ENCODE assay signal across 8 cellular contexts in the genomic region with DNA sequence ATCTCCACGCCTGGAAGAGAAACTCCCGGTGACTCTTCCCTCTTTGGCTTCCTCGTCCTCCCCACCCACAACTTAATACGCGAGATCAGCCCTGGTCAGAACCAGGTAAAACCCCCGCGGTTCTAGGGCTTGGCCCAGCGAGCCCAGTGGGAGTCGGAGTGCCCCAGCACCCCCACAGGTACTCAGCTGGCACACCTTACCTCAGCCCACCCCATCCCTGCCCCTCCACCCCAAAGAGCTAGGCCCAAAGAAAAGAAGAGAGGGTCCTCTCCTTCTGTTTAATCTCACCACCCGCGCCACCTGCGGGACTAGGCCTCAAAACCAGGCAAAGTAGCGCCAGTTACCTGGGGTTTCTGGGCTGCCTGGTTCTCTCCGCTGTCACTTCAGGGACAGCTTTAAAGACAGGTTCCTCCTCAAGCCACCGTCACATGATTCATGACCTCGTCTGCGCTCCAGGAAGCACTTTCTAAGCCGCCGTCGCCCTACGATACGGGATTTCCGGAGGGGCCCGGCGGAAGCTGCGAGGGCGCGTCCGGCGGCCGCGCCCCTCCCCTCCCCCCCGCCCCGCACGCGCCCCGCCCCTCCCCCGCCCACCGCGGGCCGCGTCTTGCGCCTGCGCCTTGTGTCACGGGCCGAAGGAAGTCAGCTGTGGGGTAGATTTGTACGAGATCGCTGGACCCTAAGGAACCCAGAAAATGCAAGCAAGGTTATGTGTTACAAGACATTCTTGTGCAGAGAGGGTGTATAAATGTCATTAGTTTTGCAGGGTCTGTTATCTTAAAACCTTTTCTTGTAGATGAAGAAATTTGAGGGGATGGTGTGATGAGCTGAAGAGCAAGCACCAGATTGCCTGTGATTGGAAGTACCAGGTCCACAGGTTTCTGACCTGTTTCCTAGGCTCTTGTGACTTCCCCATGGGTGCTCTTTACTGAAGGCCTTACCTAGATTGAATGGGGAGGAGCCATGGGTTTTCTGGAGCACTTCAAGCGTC. TPM values are rescaled to one million over a fixed set of nuclear protein-coding genes. Genes with fewer than 3 reads are reported as not detected.
A peak's percentile ranks its signal among the peaks of the same experiment; 100 is the strongest.
DNase-seq lines count a peak whose midpoint lies in the region; ATAC-seq and TF ChIP-seq lines count a peak whose summit lies in the region.

A gene with protein sequence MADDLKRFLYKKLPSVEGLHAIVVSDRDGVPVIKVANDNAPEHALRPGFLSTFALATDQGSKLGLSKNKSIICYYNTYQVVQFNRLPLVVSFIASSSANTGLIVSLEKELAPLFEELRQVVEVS (minus strand): TSS at position 437 of the 991 bp plus-strand sequence. CDS start 464 bp downstream, outside the sequence.

- ATAC-seq in HG02884 (IDR thresholded peaks at IDR 0.05; ENCODE audit: unreplicated experiment): peak; percentile 100
- peak; percentile 99 for ATAC-seq in left cardiac atrium

- peak within 1 kb of the TSS; percentile 99 for H3K27ac Mint-ChIP-seq in type B pancreatic cell

- no peaks in the 10 kb centered on the region for H3K9me3 Mint-ChIP-seq in type B pancreatic cell

- intact Hi-C loops in T-helper 1 cell treated with Interleukin-12 subunit alpha and Interleukin-12 subunit beta and Interleukin-4 antibody, amounts not matched to agents 30 ng/mL and 1 ng/mL, for 36 hours (cut with micrococcal nuclease): loop anchor here (1.0 to 2.0 kb wide), 10 partner anchors 9 to 1751 kb away; a partner anchor contains a TSS
- intact Hi-C loops in left cardiac atrium (cut with DNase I) (loop anchor here (5.0 to 10.0 kb wide), 3 partner anchors 51 to 332 kb away; a partner anchor contains a TSS), posterior cingulate gyrus (cut with DNase I) (loop anchor here (2.0 kb wide), 2 partner anchors 53 to 331 kb away; a partner anchor contains a TSS)

- H3K36me3 Mint-ChIP-seq in type B pancreatic cell: no peaks in the 10 kb centered on the region

- peak; percentile 67 for DNase-seq in NCI-H1694 (lab: John Stamatoyannopoulos, UW)
- DNase-seq in amniotic epithelial cell (ENCODE audit: low read depth): peak; percentile 88
- DNase-seq in left cardiac atrium: peak; percentile 93
- DNase-seq in posterior cingulate gyrus: peak; percentile 85 to 98 (median 90)
- DNase-seq in type B pancreatic cell (ENCODE audit: extremely low spot score, unreplicated experiment): peak; percentile 82

- no peaks in the 10 kb centered on the region for H3K27me3 Mint-ChIP-seq in type B pancreatic cell

- peaks cover 19% of the 10 kb centered on the region for H3K4me1 Mint-ChIP-seq in type B pancreatic cell (ENCODE audit: unreplicated experiment)

- no peak for TF ChIP-seq CTCF in type B pancreatic cell (conservative IDR thresholded peaks at IDR 0.05)

- H3K4me3 Mint-ChIP-seq in type B pancreatic cell: peak within 1 kb of the TSS; percentile 99

- peak; percentile 60 for TF ChIP-seq POLR2A in GM15510 (IDR thresholded peaks at IDR 0.05; ENCODE audit: borderline replicate concordance, extremely low read depth, insufficient read length)

RNA-seq across cellular contexts. Expression of the gene that starts here (rescaled TPM):
- 32.7 and 36.1 TPM in 2 replicates for total RNA-seq in T-helper 1 cell treated with Interleukin-12 subunit alpha and Interleukin-12 subunit beta and Interleukin-4 antibody, amounts not matched to agents 30 ng/mL and 1 ng/mL, for 36 hours
- total RNA-seq in left cardiac atrium (10 to 100 TPM; 29.2 to 32.3 TPM), type B pancreatic cell (ENCODE audit: low replicate concordance) (47.1 and 54.0 TPM in 2 replicates)

Comparison
In these comparisons a context has a peak if more than half of its experiments do, and no peak if none do; other contexts are left out.
1. Peak in every context shown above with its lines: DNase-seq and ATAC-seq.